ENCODE assay signal across 11 cellular contexts in genomic region chr10:102745157-102745556, GRCh38. TPM values are rescaled to one million over a fixed set of nuclear protein-coding genes. Genes with fewer than 3 reads are reported as not detected.
DNase-seq lines count a peak whose midpoint lies in the region; ATAC-seq and TF ChIP-seq lines count a peak whose summit lies in the region.
"Had no signal": no experiment of that assay in that cellular context is flagged by ENCODE, and none has a peak within 500 bp of the region (broad histone marks: within the 10 kb centered on the region; RNA-seq: fewer than 3 reads in every experiment).

No MANE protein-coding gene starts in this region.

- peak overlapping the region; percentile 91 for H3K4me3 Mint-ChIP-seq in MCF 10A (ENCODE audit: unreplicated experiment)

- peaks cover 0 to 37% (median 21%) of the 10 kb centered on the region in 12 donors for H3K4me1 ChIP-seq in heart left ventricle
- H3K4me1 ChIP-seq in mononuclear cell (ENCODE audit: insufficient read depth, low read length), result peaks cover 26% of the 10 kb centered on the region
- H3K4me1 ChIP-seq in uterus, result peaks cover 0 to 4% of the 10 kb centered on the region in 2 donors

- BruUV-seq in MCF 10A (replicated peaks; lab: Mats Ljungman, UMichigan), result no TSS peak

- no peaks in the 10 kb centered on the region for H3K27me3 ChIP-seq in heart left ventricle
- H3K27me3 ChIP-seq in mononuclear cell (ENCODE audit: insufficient read depth, low read length), result no peaks in the 10 kb centered on the region
- no peaks in the 10 kb centered on the region for H3K27me3 ChIP-seq in uterus

- peaks cover 31% of the 10 kb centered on the region for H3K36me3 Mint-ChIP-seq in MCF 10A (ENCODE audit: insufficient read depth, unreplicated experiment)

- peaks cover 24% of the 10 kb centered on the region for H3K4me1 Mint-ChIP-seq in MCF 10A (ENCODE audit: insufficient read depth, unreplicated experiment)

- H3K27ac ChIP-seq in heart left ventricle (peak overlapping the region in 8 of 12 donors; percentile 11 to 95 (median 94)), uterus (peak overlapping the region; percentile 88 to 90)

- no peak for DNase-seq in heart left ventricle
- no peak for DNase-seq in Right ventricle myocardium superior
- DNase-seq in MCF 10A (ENCODE audit: unreplicated experiment), result no peak
- no peak for DNase-seq in uterus
- no peak for DNase-seq in foreskin melanocyte
- no peak for DNase-seq in AG20443 (ENCODE audit: low spot score)
- no peak for DNase-seq in SIG-M5 treated with dmso at 0.1 percent for 504 hours (lab: John Stamatoyannopoulos, UW; ENCODE audit: unreplicated experiment)
- DNase-seq: activated CD8-positive, alpha-beta memory T cell treated with anti-CD3 and anti-CD28 coated beads, Interleukin-2, amount 50 U/mL, for 4 hours had no signal

- 60 to 75% (median 67%) methylated on average over 4 of the region's 4 CpGs for WGBS in heart left ventricle, 4 donors

- POLR2A ChIA-PET in MCF 10A (lab: Yijun Ruan, JAX), result interaction anchor here (0.9 to 4.4 kb wide), 15 partner anchors 9 to 243 kb away, joined by 3 to 41 read pairs (median 14); partner anchors contain the start of genes ACTR1A, ARL3 and SFXN2

- intact Hi-C loops in heart left ventricle (cut with DNase I) (loop anchor here in 4 of 10 donors (5.0 to 10.0 kb wide), 4 partner anchors 50 to 72 kb away; no protein-coding TSS in a partner anchor), Right ventricle myocardium superior (cut with DNase I) (no loop called here), MCF 10A (cut with micrococcal nuclease) (no loop called here), uterus (cut with DNase I; ENCODE audit: low total_unique reads) (loop anchor here (10.0 kb wide), 1 partner anchor 50 kb away; no protein-coding TSS in a partner anchor)

- H3K27me3 Mint-ChIP-seq in MCF 10A (ENCODE audit: insufficient read depth, unreplicated experiment), result no peaks in the 10 kb centered on the region

- TF ChIP-seq CTCF in heart left ventricle (IDR thresholded peaks at IDR 0.05) (no peak), MCF 10A (IDR thresholded peaks at IDR 0.05; ENCODE audit: unreplicated experiment) (no peak), uterus (IDR thresholded peaks at IDR 0.05) (no peak)

- H3K9me3 ChIP-seq in heart left ventricle, result no peaks in the 10 kb centered on the region
- no peaks in the 10 kb centered on the region for H3K9me3 ChIP-seq in mononuclear cell (ENCODE audit: low read depth, low read length)
- no peaks in the 10 kb centered on the region for H3K9me3 ChIP-seq in uterus
- H3K9me3 ChIP-seq: HAP-1, mucosa of descending colon had no signal

- H3K36me3 ChIP-seq in heart left ventricle (no peaks in the 10 kb centered on the region), uterus (no peaks in the 10 kb centered on the region)
- H3K36me3 ChIP-seq: HAP-1 had no signal

- H3K4me3 ChIP-seq in heart left ventricle (peak overlapping the region in 11 of 12 donors; percentile 77 to 100 (median 99)), mononuclear cell (ENCODE audit: low read length) (peak overlapping the region; percentile 82), uterus (peak overlapping the region in 1 of 2 donors; percentile 98)

- no peak overlapping the region for H3K27ac Mint-ChIP-seq in MCF 10A (ENCODE audit: low read depth, unreplicated experiment)

- TF ChIP-seq POLR2A in heart left ventricle (IDR thresholded peaks at IDR 0.05) (no peak), uterus (IDR thresholded peaks at IDR 0.05) (no peak)

- ATAC-seq in heart left ventricle, result no peak
- ATAC-seq in Right ventricle myocardium superior (ENCODE audit: poor library complexity), result no peak
- ATAC-seq: mucosa of descending colon had no signal

- no peaks in the 10 kb centered on the region for H3K9me3 Mint-ChIP-seq in MCF 10A (ENCODE audit: unreplicated experiment)

- CTCF ChIA-PET in MCF 10A (lab: Yijun Ruan, JAX), result interaction anchor here (0.6 to 0.8 kb wide), 2 partner anchors 31 to 1694 kb away, joined by 3 to 4 read pairs; no protein-coding TSS in a partner anchor

RNA-seq across cellular contexts. Expression of gene WBP1L, which starts 1.4 kb away (rescaled TPM):
- total RNA-seq in heart left ventricle (10 to 100 TPM; 18.5 to 75.1 (median 27.6) TPM), Right ventricle myocardium superior (19.7 TPM), MCF 10A (2022) (19.8 and 24.8 TPM in 2 replicates), mononuclear cell (6.7 TPM), uterus (10 to 100 TPM; 27.4 to 79.2 (median 55.3) TPM)
- 10 to 100 TPM; 10.7 to 28.5 TPM for polyA plus RNA-seq in heart left ventricle

RNA-seq across cellular contexts. Expression of gene SFXN2, which starts 30.7 kb away (rescaled TPM):
- total RNA-seq in heart left ventricle (1 to 10 TPM in 7 of 9 donors, under 1 TPM in 2; 0.50 to 7.2 (median 2.4) TPM), Right ventricle myocardium superior (1.7 TPM), MCF 10A (2022) (7.2 and 12.9 TPM in 2 replicates), mononuclear cell (2.2 TPM), uterus (10 to 100 TPM in 2 of 4 donors, 1 to 10 TPM in 2; 1.2 to 16.9 (median 8.5) TPM)
- 1 to 10 TPM; 1.8 to 5.9 TPM for polyA plus RNA-seq in heart left ventricle

RNA-seq across cellular contexts. Expression of gene ARL3, which starts 31.0 kb away (rescaled TPM):
- 10 to 100 TPM in 7 of 9 donors, 1 to 10 TPM in 2; 5.8 to 17.0 (median 12.6) TPM for total RNA-seq in heart left ventricle
- 10 to 100 TPM in 1 of 2 donors, 1 to 10 TPM in 1; 9.0 to 19.3 TPM for polyA plus RNA-seq in heart left ventricle
- total RNA-seq in Right ventricle myocardium superior, result 14.1 TPM
- total RNA-seq in MCF 10A (2022), result 6.8 and 7.0 TPM in 2 replicates
- 0.84 TPM for total RNA-seq in mononuclear cell
- 10 to 100 TPM in 3 of 4 donors, 1 to 10 TPM in 1; 7.1 to 19.9 (median 11.0) TPM for total RNA-seq in uterus
